ENCODE assay signal across 6 cellular contexts in genomic region chrX:48910926-48911406, GRCh38.
DNase-seq lines count a peak whose midpoint lies in the region; ATAC-seq lines count a peak whose summit lies in the region.

No MANE protein-coding gene starts in this region.

- H3K79me2 ChIP-seq in ACC112 (ENCODE audit: control insufficient read depth, insufficient read depth, low read length, unreplicated experiment) = peaks cover 28% of the 10 kb centered on the region

- H3K4me1 Mint-ChIP-seq in stimulated activated effector memory CD8-positive, alpha-beta T cell treated with anti-CD3 and anti-CD28 coated beads, Interleukin-12 subunit alpha, Interleukin-12 subunit beta, amount 100 ng/mL, for 72 hours = peaks cover 42% of the 10 kb centered on the region

- peaks cover 98% of the 10 kb centered on the region for H3K36me3 Mint-ChIP-seq in stimulated activated effector memory CD8-positive, alpha-beta T cell treated with anti-CD3 and anti-CD28 coated beads, Interleukin-12 subunit alpha, Interleukin-12 subunit beta, amount 100 ng/mL, for 72 hours

- H3K27ac ChIP-seq in ACC112 (ENCODE audit: low read depth, low read length) (peak overlapping the region; percentile 52; the same call in 1 of the 2 replicates), KOPT-K1 (ENCODE audit: low read depth, low read length, poor library complexity, severe bottlenecking) (peak overlapping the region; percentile 78), epithelial cell of prostate (peak overlapping the region; percentile 90)

- no peak for DNase-seq in epithelial cell of prostate (ENCODE audit: low read depth, low spot score)
- DNase-seq in stimulated activated effector memory CD8-positive, alpha-beta T cell treated with anti-CD3 and anti-CD28 coated beads, Interleukin-12 subunit alpha, Interleukin-12 subunit beta, amount 100 ng/mL, for 72 hours (ENCODE audit: low spot score in 2 of 2) = no peak
- DNase-seq in ecto neural progenitor cell (ENCODE audit: low spot score) = no peak
- no peak for DNase-seq in HPDE6-E6E7 (ENCODE audit: extremely low spot score)

- H3K4me1 ChIP-seq in ACC112 (ENCODE audit: control insufficient read depth, insufficient read depth, low read length, unreplicated experiment) = no peaks in the 10 kb centered on the region

- ATAC-seq in stimulated activated effector memory CD8-positive, alpha-beta T cell treated with anti-CD3 and anti-CD28 coated beads, Interleukin-12 subunit alpha, Interleukin-12 subunit beta, amount 100 ng/mL, for 72 hours = peak; percentile 6

- peak overlapping the region; percentile 90 for H3K4me3 Mint-ChIP-seq in stimulated activated effector memory CD8-positive, alpha-beta T cell treated with anti-CD3 and anti-CD28 coated beads, Interleukin-12 subunit alpha, Interleukin-12 subunit beta, amount 100 ng/mL, for 72 hours

- H3K27ac Mint-ChIP-seq in stimulated activated effector memory CD8-positive, alpha-beta T cell treated with anti-CD3 and anti-CD28 coated beads, Interleukin-12 subunit alpha, Interleukin-12 subunit beta, amount 100 ng/mL, for 72 hours = peak overlapping the region; percentile 99

- H3K9me3 Mint-ChIP-seq in stimulated activated effector memory CD8-positive, alpha-beta T cell treated with anti-CD3 and anti-CD28 coated beads, Interleukin-12 subunit alpha, Interleukin-12 subunit beta, amount 100 ng/mL, for 72 hours = no peaks in the 10 kb centered on the region

- no peaks in the 10 kb centered on the region for H3K27me3 ChIP-seq in ACC112 (ENCODE audit: insufficient read depth, low read length)

- peak overlapping the region; percentile 67 for H2AFZ ChIP-seq in ACC112 (ENCODE audit: low read length, unreplicated experiment)

- peak overlapping the region; percentile 85 for H3K4me3 ChIP-seq in ACC112 (ENCODE audit: low read depth, low read length)

- no peaks in the 10 kb centered on the region for H3K9me3 ChIP-seq in KOPT-K1 (ENCODE audit: insufficient read depth, low read length, poor library complexity, severe bottlenecking)

- no peaks in the 10 kb centered on the region for H3K36me3 ChIP-seq in ACC112 (ENCODE audit: insufficient read depth, low read length)
- peaks cover 27% of the 10 kb centered on the region; the same call in 1 of the 2 replicates for H3K36me3 ChIP-seq in KOPT-K1 (ENCODE audit: insufficient read depth, low read length)
